Comparison of ENCODE assay signal across 8 cellular contexts in genomic region chr16:48608871-48609452, GRCh38. TPM values are rescaled to one million over a fixed set of nuclear protein-coding genes. Genes with fewer than 3 reads are reported as not detected.
A peak's percentile ranks its signal among the peaks of the same experiment; 100 is the strongest.
DNase-seq lines count a peak whose midpoint lies in the region; ATAC-seq, FAIRE-seq and TF ChIP-seq lines count a peak whose summit lies in the region.

No MANE protein-coding gene starts in this region.

- H3K27me3 ChIP-seq in adipocyte (replicated peaks; ENCODE audit: control insufficient read depth, insufficient read depth, low read length), result no peaks in the 10 kb centered on the region
- H3K27me3 ChIP-seq in HepG2 (ENCODE audit: control insufficient read depth in 1 of 2, insufficient read depth in 2 of 2, low read length in 2 of 2), result no peaks in the 10 kb centered on the region; a peak in 1 of 5 replicates
- H3K27me3 ChIP-seq in tibial nerve, result no peaks in the 10 kb centered on the region

- TF ChIP-seq EP300 in HepG2 (IDR thresholded peaks at IDR 0.05; ENCODE audit: low read depth in 2 of 2, low read length in 2 of 2) (no peak), HepG2 (CRISPR knock-in tag; IDR thresholded peaks at IDR 0.05; ENCODE audit: borderline replicate concordance) (no peak), tibial nerve (IDR thresholded peaks at IDR 0.05) (no peak)

- no peak overlapping the region for H2AFZ ChIP-seq in HepG2 (ENCODE audit: low read length)

- peaks cover 10 to 11% of the 10 kb centered on the region in 2 donors for H3K36me3 Mint-ChIP-seq in activated naive CD4-positive, alpha-beta T cell treated with anti-CD3 and anti-CD28 coated beads, Interleukin-2, amount 50 U/mL, for 72 hours

- FAIRE-seq in HepG2 (lab: Jason Lieb, UNC), result no peak

- peak overlapping the region in 1 of 2 donors; percentile 96 for H3K27ac Mint-ChIP-seq in activated naive CD4-positive, alpha-beta T cell treated with anti-CD3 and anti-CD28 coated beads, Interleukin-2, amount 50 U/mL, for 72 hours

- no peak for TF ChIP-seq RAD21 in HepG2 (CRISPR knock-in tag; IDR thresholded peaks at IDR 0.05)

- CTCF ChIA-PET in HepG2 (lab: Yijun Ruan, JAX; ENCODE audit: low intra/inter-chr PET ratio, low total read pairs), result no interaction called here

- peak overlapping the region; percentile 91 for H3K4me2 ChIP-seq in HepG2 (ENCODE audit: low read depth, low read length)

- H3K27ac ChIP-seq in HepG2 (ENCODE audit: extremely low read length, insufficient read depth, low read length) (peak overlapping the region; percentile 96), tibial nerve (peak overlapping the region; percentile 85 to 98 (median 90))

- intact Hi-C loops in HepG2 (cut with micrococcal nuclease; ENCODE audit: unreplicated experiment), result no loop called here

- H3K4me1 ChIP-seq in adipocyte (ENCODE audit: control insufficient read depth, insufficient read depth, low read length) (peaks cover 48% of the 10 kb centered on the region), HepG2 (ENCODE audit: insufficient read depth, low read length) (peaks cover 86% of the 10 kb centered on the region), tibial nerve (peaks cover 0 to 64% (median 40%) of the 10 kb centered on the region in 4 donors)

- peaks cover 49% of the 10 kb centered on the region for H4K20me1 ChIP-seq in HepG2 (ENCODE audit: insufficient read depth, low read length)

- no peaks in the 10 kb centered on the region for H3K36me3 ChIP-seq in adipocyte (ENCODE audit: control insufficient read depth, insufficient read depth, low read length, severe bottlenecking)
- no peaks in the 10 kb centered on the region for H3K36me3 ChIP-seq in HepG2 (replicated peaks in 1 of 2; ENCODE audit: control insufficient read depth in 1 of 2, insufficient read depth in 2 of 2, low read length in 2 of 2)
- H3K36me3 ChIP-seq in tibial nerve, result no peaks in the 10 kb centered on the region

- no peak for TF ChIP-seq POLR2A in HepG2 (IDR thresholded peaks at IDR 0.05; ENCODE audit: insufficient read depth in 1 of 2, low read depth in 2 of 2, low read length in 2 of 2)
- no peak for TF ChIP-seq POLR2A in tibial nerve (IDR thresholded peaks at IDR 0.05)

- H3K9me3 Mint-ChIP-seq in activated naive CD4-positive, alpha-beta T cell treated with anti-CD3 and anti-CD28 coated beads, Interleukin-2, amount 50 U/mL, for 72 hours, result peaks cover 0 to 3% of the 10 kb centered on the region in 2 donors

- 33% methylated on average over 25 of the region's 25 CpGs for WGBS in HepG2 (ENCODE audit: low lambda C conversion rate)
- 46 to 50% methylated on average over 25 of the region's 25 CpGs for WGBS in tibial nerve, 2 donors

- DNase-seq in activated naive CD4-positive, alpha-beta T cell treated with Interleukin-2 at 50 U/mL for 16 hours, result peak; percentile 42
- DNase-seq in activated naive CD4-positive, alpha-beta T cell treated with anti-CD3 and anti-CD28 coated beads, Interleukin-2, amount 50 U/mL, for 72 hours (ENCODE audit: low spot score in 2 of 2), result no peak
- no peak for DNase-seq in adipocyte (ENCODE audit: low read depth)
- no peak for DNase-seq in HepG2 (ENCODE audit: low spot score)
- no peak for DNase-seq in tibial nerve (ENCODE audit: low spot score in 2 of 2)
- DNase-seq in SIG-M5 (lab: John Stamatoyannopoulos, UW), result no peak
- DNase-seq in SHP77 treated with DMSO at 0.1 percent for 48 hours (lab: John Stamatoyannopoulos, UW), result no peak
- DNase-seq in NCI-H1048 (lab: John Stamatoyannopoulos, UW), result no peak

- peaks cover 56% of the 10 kb centered on the region for H3K79me2 ChIP-seq in HepG2 (ENCODE audit: insufficient read depth, low read length)

- no peaks in the 10 kb centered on the region for H3K9me3 ChIP-seq in adipocyte (ENCODE audit: control insufficient read depth, low read length)
- no peaks in the 10 kb centered on the region for H3K9me3 ChIP-seq in HepG2 (ENCODE audit: low read length)
- no peaks in the 10 kb centered on the region for H3K9me3 ChIP-seq in tibial nerve

- no peak for TF ChIP-seq CTCF in HepG2 (CRISPR knock-in tag; IDR thresholded peaks at IDR 0.05)
- TF ChIP-seq CTCF in tibial nerve (IDR thresholded peaks at IDR 0.05), result no peak

- BruUV-seq in HepG2 (replicated peaks; lab: Mats Ljungman, UMichigan), result no TSS peak

- H3K4me3 ChIP-seq in adipocyte (ENCODE audit: low read length) (peak overlapping the region; percentile 97), HepG2 (replicated peaks in 1 of 3; ENCODE audit: insufficient read depth in 1 of 3, low read depth in 2 of 3, low read length in 3 of 3) (peak overlapping the region; percentile 79 to 97 (median 95)), tibial nerve (peak overlapping the region; percentile 73 to 99 (median 84))

- no peak for ATAC-seq in activated naive CD4-positive, alpha-beta T cell treated with anti-CD3 and anti-CD28 coated beads, Interleukin-2, amount 50 U/mL, for 72 hours
- ATAC-seq in HepG2, result peak; percentile 41

- H3K9ac ChIP-seq in adipocyte (ENCODE audit: low read length) (peak overlapping the region; percentile 96), HepG2 (ENCODE audit: insufficient read depth, low read depth, low read length) (peak overlapping the region; percentile 93)

- POLR2A ChIA-PET in HepG2 (lab: Yijun Ruan, JAX), result interaction anchor here (0.8 to 3.9 kb wide), 2 partner anchors 15 to 222 kb away, joined by 3 to 24 read pairs; no protein-coding TSS in a partner anchor

- in situ Hi-C loops in HepG2 (cut with HindIII; ENCODE audit: extremely low pct_ligation_motif_present, low pct_unique_long_range_greater_than_20kb), result loop anchor here (5.0 kb wide), 1 partner anchor 72 kb away; no protein-coding TSS in a partner anchor

TF ChIP-seq in HepG2, 621 proteins besides CTCF, POLR2A, EP300 and RAD21 (continues in another document):
- TF ChIP-seq NFE2 (CRISPR knock-in tag; IDR thresholded peaks at IDR 0.05), result no peak
- peak; percentile 73; the same call in 1 of the 2 replicates for TF ChIP-seq KAT7 (CRISPR knock-in tag; IDR thresholded peaks at IDR 0.05; ENCODE audit: borderline replicate concordance)
- TF ChIP-seq SOX6 (IDR thresholded peaks at IDR 0.05), result no peak
- TF ChIP-seq SOX6 (CRISPR knock-in tag; IDR thresholded peaks at IDR 0.05), result peak; percentile 18
- no peak for TF ChIP-seq ZNF879 (CRISPR knock-in tag; IDR thresholded peaks at IDR 0.05)
- TF ChIP-seq ZNF496 (CRISPR knock-in tag; IDR thresholded peaks at IDR 0.05; ENCODE audit: insufficient replicate concordance), result no peak
- no peak for TF ChIP-seq ZNF296 (CRISPR knock-in tag; conservative IDR thresholded peaks at IDR 0.05)
- peak; percentile 49; the same call in 1 of the 2 replicates for TF ChIP-seq ZNF501 (CRISPR knock-in tag; IDR thresholded peaks at IDR 0.05)
- peak; percentile 71; the same call in 1 of the 2 replicates for TF ChIP-seq SMYD3 (CRISPR knock-in tag; IDR thresholded peaks at IDR 0.05)
- TF ChIP-seq ZNF225 (CRISPR knock-in tag; IDR thresholded peaks at IDR 0.05), result no peak; the same call in 1 of the 2 replicates
- no peak for TF ChIP-seq SMAD3 (CRISPR knock-in tag; IDR thresholded peaks at IDR 0.05)
- no peak for TF ChIP-seq ATF2 (CRISPR knock-in tag; IDR thresholded peaks at IDR 0.05)
- TF ChIP-seq SNAPC2 (CRISPR knock-in tag; IDR thresholded peaks at IDR 0.05), result no peak
- no peak for TF ChIP-seq ZSCAN21 (CRISPR knock-in tag; IDR thresholded peaks at IDR 0.05; ENCODE audit: borderline replicate concordance)
- TF ChIP-seq SPEN (CRISPR knock-in tag; IDR thresholded peaks at IDR 0.05; ENCODE audit: low read depth), result 0 out of 2 replicates have a peak, but pooled peaks have one; percentile 55
- TF ChIP-seq RXRA (CRISPR knock-in tag; IDR thresholded peaks at IDR 0.05), result peak; percentile 38; the same call in 1 of the 2 replicates
- no peak for TF ChIP-seq SRF (IDR thresholded peaks at IDR 0.05; ENCODE audit: low read depth, low read length)
- no peak for TF ChIP-seq SOX5 (CRISPR knock-in tag; IDR thresholded peaks at IDR 0.05; ENCODE audit: borderline replicate concordance)

RNA-seq across cellular contexts. Expression of gene N4BP1, which starts 1.0 kb away (rescaled TPM):
- 10 to 100 TPM; 36.5 to 53.0 TPM for total RNA-seq in activated naive CD4-positive, alpha-beta T cell treated with anti-CD3 and anti-CD28 coated beads, Interleukin-2, amount 50 U/mL, for 72 hours
- 43.9 and 46.5 TPM in 2 replicates for total RNA-seq in HepG2 (2016; rRNA removed; fragmentation: Illumina TruSeq; extraction: Trizol)
- total RNA-seq in HepG2 (2016; cell fraction: cytosol; rRNA removed; fragmentation: Illumina TruSeq; extraction: Trizol; ENCODE audit: low read depth), result 30.7 and 33.0 TPM in 2 replicates
- 41.9 and 43.3 TPM in 2 replicates for total RNA-seq in HepG2 (2016; cell fraction: insoluble cytoplasmic fraction; rRNA removed; fragmentation: Illumina TruSeq; extraction: Trizol)
- 52.7 and 60.8 TPM in 2 replicates for total RNA-seq in HepG2 (2016; cell fraction: membrane; rRNA removed; fragmentation: Illumina TruSeq; extraction: Trizol)
- 39.0 and 46.1 TPM in 2 replicates for total RNA-seq in HepG2 (2016; cell fraction: nucleus; rRNA removed; fragmentation: Illumina TruSeq; extraction: Trizol)
- 19.5 and 21.4 TPM in 2 replicates for polyA plus RNA-seq in HepG2 (2011; rRNA removed)
- polyA plus RNA-seq in HepG2 (2011; cell fraction: cytosol; rRNA removed), result 9.8 and 10.1 TPM in 2 replicates
- 21.8 and 26.8 TPM in 2 replicates for polyA plus RNA-seq in HepG2 (2011; cell fraction: nucleus; rRNA removed)
- 20.4 and 24.7 TPM in 2 replicates for polyA plus RNA-seq in HepG2 (2012)
- 2.5 and 3.4 TPM in 2 replicates for polyA plus RNA-seq in HepG2 (2016; cell fraction: cytosol; fragmentation: Illumina TruSeq; extraction: Trizol; ENCODE audit: low read depth)
- 37.7 and 43.0 TPM in 2 replicates for polyA plus RNA-seq in HepG2 (2016; cell fraction: insoluble cytoplasmic fraction; fragmentation: Illumina TruSeq; extraction: Trizol; ENCODE audit: low read depth)
- 8.9 and 11.1 TPM in 2 replicates for polyA plus RNA-seq in HepG2 (2016; cell fraction: membrane; fragmentation: Illumina TruSeq; extraction: Trizol; ENCODE audit: low read depth)
- 44.5 and 49.0 TPM in 2 replicates for polyA plus RNA-seq in HepG2 (2016; cell fraction: nucleus; fragmentation: Illumina TruSeq; extraction: Trizol; ENCODE audit: insufficient read depth, low read depth)
- 5.4 and 18.1 TPM in 2 replicates for polyA minus RNA-seq in HepG2 (2011; rRNA and poly(A)+ RNA removed; ENCODE audit: low replicate concordance)
- 24.2 and 26.0 TPM in 2 replicates for polyA minus RNA-seq in HepG2 (2011; cell fraction: cytosol; rRNA and poly(A)+ RNA removed)
- polyA minus RNA-seq in HepG2 (2011; cell fraction: nucleus; rRNA and poly(A)+ RNA removed), result 43.1 and 53.5 TPM in 2 replicates
- 10 to 100 TPM; 17.8 to 36.7 (median 26.7) TPM for total RNA-seq in tibial nerve
